ENCODE assay signal across 9 cellular contexts in the genomic region with DNA sequence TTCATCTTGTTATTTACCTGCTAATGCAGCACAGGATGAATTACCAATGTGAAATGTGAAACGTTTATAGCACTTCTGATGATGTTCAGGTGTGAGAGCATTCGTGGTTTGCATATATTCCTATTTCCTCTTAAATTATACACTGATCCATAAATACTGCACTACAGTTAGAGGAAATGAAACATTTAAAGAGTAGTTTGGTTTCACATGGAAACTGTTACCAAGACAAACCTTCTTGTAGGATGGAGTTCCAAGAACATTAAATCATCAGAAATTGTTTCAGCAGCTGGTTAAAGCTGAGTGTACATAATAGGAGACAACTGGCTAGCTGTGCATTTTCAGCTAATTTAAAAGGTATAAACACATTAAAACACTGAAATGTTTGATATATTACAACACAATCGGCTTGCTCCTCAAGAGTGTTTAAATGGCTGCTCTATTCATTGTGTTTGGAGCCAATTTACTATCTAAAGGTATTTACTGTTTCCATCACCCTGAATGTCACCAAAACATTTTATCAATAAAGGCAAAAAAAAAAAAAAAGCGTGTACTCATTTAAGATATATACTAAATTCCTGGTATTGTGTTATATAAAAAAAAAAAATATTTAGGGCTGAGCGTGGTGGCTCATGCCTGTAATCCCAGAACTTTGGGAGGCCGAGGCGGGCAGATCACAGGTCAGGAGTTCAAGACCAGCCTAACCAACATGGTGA.
DNase-seq lines count a peak whose midpoint lies in the region; ATAC-seq and TF ChIP-seq lines count a peak whose summit lies in the region.
"Had no signal": no experiment of that assay in that cellular context is flagged by ENCODE, and none has a peak within 500 bp of the region (broad histone marks: within the 10 kb centered on the region; RNA-seq: fewer than 3 reads in every experiment).

No MANE protein-coding gene starts in this region.

- ATAC-seq in GM18858 (IDR thresholded peaks at IDR 0.05; ENCODE audit: unreplicated experiment): peak; percentile 74

- H3K4me1 ChIP-seq in Karpas-422 (ENCODE audit: low read length) (peaks cover 11% of the 10 kb centered on the region), hepatocyte (ENCODE audit: insufficient read depth) (no peaks in the 10 kb centered on the region)

- H3K4me3 ChIP-seq in Karpas-422 (ENCODE audit: low read length): no peak overlapping the region
- no peak overlapping the region for H3K4me3 ChIP-seq in hepatocyte
- H3K4me3 ChIP-seq: heart right ventricle had no signal

- H3K4me2 ChIP-seq in Karpas-422 (ENCODE audit: low read depth, low read length, poor library complexity, severe bottlenecking) (peak overlapping the region; percentile 38), hepatocyte (no peak overlapping the region)

- H3K79me2 ChIP-seq in Karpas-422 (ENCODE audit: low read length) (peaks cover 12% of the 10 kb centered on the region), hepatocyte (no peaks in the 10 kb centered on the region)

- WGBS in hepatocyte (ENCODE audit: low lambda C conversion rate, missing lambda C conversion rate): 87% methylated on average over 7 of the region's 7 CpGs

- H3K9me3 ChIP-seq in Karpas-422 (ENCODE audit: low read length) (no peaks in the 10 kb centered on the region), hepatocyte (ENCODE audit: low read depth) (no peaks in the 10 kb centered on the region)
- H3K9me3 ChIP-seq: heart right ventricle had no signal

- no peaks in the 10 kb centered on the region for H3K36me3 ChIP-seq in Karpas-422 (ENCODE audit: insufficient read depth, low read length)
- no peaks in the 10 kb centered on the region for H3K36me3 ChIP-seq in hepatocyte (replicated peaks; ENCODE audit: insufficient read depth, low read depth)

- TF ChIP-seq CTCF in hepatocyte (IDR thresholded peaks at IDR 0.05; ENCODE audit: poor library complexity): no peak

- DNase-seq in ACHN (peak; percentile 18), Karpas-422 (peak; percentile 55), fibroblast of gingiva (ENCODE audit: low read depth) (peak; percentile 67), hepatocyte (ENCODE audit: low spot score) (no peak), NCI-H82 (lab: John Stamatoyannopoulos, UW) (no peak), cerebellar cortex (ENCODE audit: low spot score) (no peak)
- DNase-seq in stimulated activated naive CD4-positive, alpha-beta T cell treated with Interleukin-2 at 50 U/mL for 16 hours (lab: John Stamatoyannopoulos, UW): no peak
- DNase-seq: heart right ventricle had no signal

- in situ Hi-C loops in ACHN (cut with HindIII; ENCODE audit: low pct_ligation_motif_present, low pct_unique_long_range_greater_than_20kb, low sequenced_read_pairs): no loop called here

- H3K27ac ChIP-seq in Karpas-422 (ENCODE audit: low read length): peak overlapping the region; percentile 29; the same call in 1 of the 2 replicates
- no peak overlapping the region for H3K27ac ChIP-seq in hepatocyte
- H3K27ac ChIP-seq: heart right ventricle had no signal

- H2AFZ ChIP-seq in Karpas-422 (ENCODE audit: low read length): no peak overlapping the region
- H2AFZ ChIP-seq in hepatocyte: no peak overlapping the region

- H4K20me1 ChIP-seq in Karpas-422 (ENCODE audit: insufficient read depth, low read depth, low read length) (no peaks in the 10 kb centered on the region), hepatocyte (ENCODE audit: insufficient read depth, poor library complexity, severe bottlenecking) (no peaks in the 10 kb centered on the region)

- H3K27me3 ChIP-seq in Karpas-422 (ENCODE audit: low read length) (no peaks in the 10 kb centered on the region), hepatocyte (no peaks in the 10 kb centered on the region)
- H3K27me3 ChIP-seq: heart right ventricle had no signal

- H3K9me2 ChIP-seq in Karpas-422 (replicated peaks; ENCODE audit: insufficient read depth, low read length): no peaks in the 10 kb centered on the region
- no peaks in the 10 kb centered on the region for H3K9me2 ChIP-seq in hepatocyte (replicated peaks; ENCODE audit: insufficient read depth)

- no peak overlapping the region for H3K9ac ChIP-seq in Karpas-422 (ENCODE audit: low read length)

Comparison
In these comparisons a context has a peak if more than half of its experiments do, and no peak if none do; other contexts are left out.
1. DNase-seq: peak in ACHN (single experiment), Karpas-422 (single experiment) and fibroblast of gingiva (single experiment); none in hepatocyte (single experiment), stimulated activated naive CD4-positive, alpha-beta T cell treated with Interleukin-2 at 50 U/mL for 16 hours (single experiment), NCI-H82 (single experiment) and cerebellar cortex (single experiment).